Comparison of ENCODE assay signal across 19 cellular contexts in the genomic region with DNA sequence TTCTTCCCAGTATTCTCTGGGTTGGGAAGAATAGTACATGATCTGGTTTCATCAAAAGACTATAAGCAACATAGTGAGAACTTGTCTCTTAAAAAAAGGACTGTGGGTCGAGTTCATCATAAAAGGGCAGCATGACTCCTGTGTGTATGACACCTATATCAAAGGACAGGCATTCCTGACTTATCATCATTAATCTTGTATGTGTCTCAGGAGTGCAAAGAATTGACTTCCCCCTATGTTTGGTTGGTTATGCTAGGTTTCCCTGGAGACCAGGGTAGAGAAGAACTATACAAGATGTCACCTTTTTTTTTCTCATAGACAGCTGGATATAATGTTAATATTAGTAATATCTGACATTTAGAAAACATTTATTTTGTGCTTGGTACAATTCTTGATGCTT.
"Had no signal": no experiment of that assay in that cellular context is flagged by ENCODE, and none has a peak within 500 bp of the region (broad histone marks: within the 10 kb centered on the region; RNA-seq: fewer than 3 reads in every experiment).

No MANE protein-coding gene starts in this region.

- DNase-seq: activated CD4-positive, alpha-beta T cell treated with anti-CD3 and anti-CD28 coated beads for 1 hour; activated CD4-positive, alpha-beta T cell treated with anti-CD3 and anti-CD28 coated beads, Interleukin-2, amount 50 U/mL, for 48 hours; activated CD8-positive, alpha-beta memory T cell treated with anti-CD3 and anti-CD28 coated beads, Interleukin-2, amount 10 ng/mL, durations not matched to agents 7 days and 5 days; activated gamma-delta T cell; activated T-cell treated with anti-CD3 and anti-CD28 coated beads, Interleukin-2, amount 50 U/mL, for 24 hours; amygdala; foreskin keratinocyte; head of caudate nucleus; left ventricle myocardium superior; posterior cingulate gyrus; right cardiac atrium; SW 1271; tibial artery had no signal

- H3K27me3 Mint-ChIP-seq: activated naive CD8-positive, alpha-beta T cell; activated T-cell treated with anti-CD3 and anti-CD28 coated beads, Interleukin-2, amount 50 U/mL, for 24 hours; stimulated activated memory B cell treated with anti-CD40 and anti-IgM and Interleukin-4, amounts not matched to agents 10 μg/mL and 1 μg/mL and 100 μg/mL, for 72 hours had no signal

- H3K27ac Mint-ChIP-seq: activated CD8-positive, alpha-beta memory T cell treated with anti-CD3 and anti-CD28 coated beads, Interleukin-2, amount 10 ng/mL, durations not matched to agents 7 days and 5 days; activated naive CD8-positive, alpha-beta T cell; activated T-cell treated with anti-CD3 and anti-CD28 coated beads, Interleukin-2, amount 50 U/mL, for 24 hours; stimulated activated memory B cell treated with anti-CD40 and anti-IgM and Interleukin-4, amounts not matched to agents 10 μg/mL and 1 μg/mL and 100 μg/mL, for 72 hours; T-helper 2 cell treated with Interferon-gamma antibody and Interleukin-4, amounts not matched to agents 5 μg/mL and 100 μg/mL, for 36 hours had no signal

- H3K36me3 Mint-ChIP-seq: activated CD8-positive, alpha-beta memory T cell treated with anti-CD3 and anti-CD28 coated beads, Interleukin-2, amount 10 ng/mL, durations not matched to agents 7 days and 5 days; activated naive CD8-positive, alpha-beta T cell; stimulated activated memory B cell treated with anti-CD40 and anti-IgM and Interleukin-4, amounts not matched to agents 10 μg/mL and 1 μg/mL and 100 μg/mL, for 72 hours had no signal

- H3K4me3 ChIP-seq: breast epithelium, tibial artery had no signal

- H3K9me3 ChIP-seq: breast epithelium, neutrophil, tibial artery had no signal

- H3K4me3 Mint-ChIP-seq: activated CD8-positive, alpha-beta memory T cell treated with anti-CD3 and anti-CD28 coated beads, Interleukin-2, amount 10 ng/mL, durations not matched to agents 7 days and 5 days; activated naive CD8-positive, alpha-beta T cell; activated T-cell treated with anti-CD3 and anti-CD28 coated beads, Interleukin-2, amount 50 U/mL, for 24 hours; stimulated activated memory B cell treated with anti-CD40 and anti-IgM and Interleukin-4, amounts not matched to agents 10 μg/mL and 1 μg/mL and 100 μg/mL, for 72 hours; T-helper 2 cell treated with Interferon-gamma antibody and Interleukin-4, amounts not matched to agents 5 μg/mL and 100 μg/mL, for 36 hours had no signal

- H3K4me1 Mint-ChIP-seq: activated CD8-positive, alpha-beta memory T cell treated with anti-CD3 and anti-CD28 coated beads, Interleukin-2, amount 10 ng/mL, durations not matched to agents 7 days and 5 days had no signal

- H3K36me3 ChIP-seq: breast epithelium, neutrophil, tibial artery had no signal

- ATAC-seq: activated CD8-positive, alpha-beta memory T cell treated with anti-CD3 and anti-CD28 coated beads, Interleukin-2, amount 10 ng/mL, durations not matched to agents 7 days and 5 days; foreskin keratinocyte; left ventricle myocardium superior; right cardiac atrium; stimulated activated memory B cell treated with anti-CD40 and anti-IgM and Interleukin-4, amounts not matched to agents 10 μg/mL and 1 μg/mL and 100 μg/mL, for 72 hours had no signal

- H3K27ac ChIP-seq: breast epithelium, foreskin keratinocyte, neutrophil, tibial artery had no signal

- H3K9me3 Mint-ChIP-seq: activated T-cell treated with anti-CD3 and anti-CD28 coated beads, Interleukin-2, amount 50 U/mL, for 24 hours; stimulated activated memory B cell treated with anti-CD40 and anti-IgM and Interleukin-4, amounts not matched to agents 10 μg/mL and 1 μg/mL and 100 μg/mL, for 72 hours; T-helper 2 cell treated with Interferon-gamma antibody and Interleukin-4, amounts not matched to agents 5 μg/mL and 100 μg/mL, for 36 hours had no signal

- FAIRE-seq: islet of Langerhans had no signal

- H3K27me3 ChIP-seq: breast epithelium, foreskin keratinocyte, neutrophil, tibial artery had no signal
